In the genomic region with DNA sequence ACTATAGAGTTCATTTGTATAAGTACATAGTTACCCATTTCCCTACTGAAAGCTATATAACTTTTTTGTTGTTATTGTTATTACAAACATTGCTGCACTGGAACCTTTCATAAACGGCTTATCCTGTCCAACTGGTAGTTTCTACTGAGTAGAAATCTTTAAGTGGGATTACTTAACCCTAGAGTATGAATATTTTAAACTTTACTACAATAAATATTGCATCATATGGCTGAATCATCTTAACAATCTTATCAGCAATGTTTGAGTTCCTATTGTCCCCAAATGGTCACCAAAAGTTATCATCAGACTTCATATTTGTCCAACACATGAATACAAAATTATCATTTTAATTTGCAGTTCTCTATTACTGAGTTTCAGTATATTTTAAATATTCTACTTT, we compare ENCODE assay signal across 19 cellular contexts.
"Had no signal": no experiment of that assay in that cellular context is flagged by ENCODE, and none has a peak within 500 bp of the region (broad histone marks: within the 10 kb centered on the region; RNA-seq: fewer than 3 reads in every experiment).

No MANE protein-coding gene starts in this region.

- H3K4me1 Mint-ChIP-seq: activated CD4-positive, alpha-beta T cell treated with anti-CD3 and anti-CD28 coated beads, Interleukin-2, amount 10 ng/mL, durations not matched to agents 24 days and 14 days; brain; stimulated activated effector memory CD8-positive, alpha-beta T cell treated with anti-CD3 and anti-CD28 coated beads, Interleukin-12 subunit alpha, Interleukin-12 subunit beta, amount 100 ng/mL, for 72 hours had no signal

- H3K4me3 ChIP-seq: hepatocyte, thoracic aorta, upper lobe of right lung had no signal

- H3K36me3 ChIP-seq: thoracic aorta, upper lobe of right lung had no signal

- H3K9me3 ChIP-seq: thoracic aorta, upper lobe of right lung had no signal

- DNase-seq: activated CD4-positive, alpha-beta T cell treated with anti-CD3 and anti-CD28 coated beads, Interleukin-2, amount 10 ng/mL, durations not matched to agents 24 days and 14 days; activated CD4-positive, CD25-positive, alpha-beta regulatory T cell; activated CD8-positive, alpha-beta memory T cell treated with anti-CD3 and anti-CD28 coated beads, Interleukin-2, amount 50 U/mL, for 4 hours; activated CD8-positive, alpha-beta T cell treated with anti-CD3 and anti-CD28 coated beads, Interleukin-2, amount 10 ng/mL, durations not matched to agents 7 days and 5 days; activated gamma-delta T cell; activated T-cell treated with anti-CD3 and anti-CD28 coated beads, Interleukin-2, amount 50 U/mL, for 48 hours; effector CD8-positive, alpha-beta T cell; kidney glomerular epithelial cell; left ventricle myocardium superior; mesenchymal stem cell; natural killer cell; posterior cingulate gyrus; retina; upper lobe of right lung had no signal

- H3K27ac ChIP-seq: hepatocyte, thoracic aorta, upper lobe of right lung had no signal

- H3K36me3 Mint-ChIP-seq: stimulated activated effector memory CD8-positive, alpha-beta T cell treated with anti-CD3 and anti-CD28 coated beads, Interleukin-12 subunit alpha, Interleukin-12 subunit beta, amount 100 ng/mL, for 72 hours had no signal

- H3K27me3 Mint-ChIP-seq: activated CD4-positive, alpha-beta T cell treated with anti-CD3 and anti-CD28 coated beads, Interleukin-2, amount 10 ng/mL, durations not matched to agents 24 days and 14 days had no signal

- H3K27ac Mint-ChIP-seq: activated CD4-positive, alpha-beta T cell treated with anti-CD3 and anti-CD28 coated beads, Interleukin-2, amount 10 ng/mL, durations not matched to agents 24 days and 14 days; activated CD8-positive, alpha-beta T cell treated with anti-CD3 and anti-CD28 coated beads, Interleukin-2, amount 10 ng/mL, durations not matched to agents 7 days and 5 days; activated naive CD4-positive, alpha-beta T cell treated with anti-CD3 and anti-CD28 coated beads, Interleukin-2, amount 50 U/mL, for 72 hours; brain; natural killer cell; stimulated activated effector memory CD8-positive, alpha-beta T cell treated with anti-CD3 and anti-CD28 coated beads, Interleukin-12 subunit alpha, Interleukin-12 subunit beta, amount 100 ng/mL, for 72 hours had no signal

- H3K4me3 Mint-ChIP-seq: activated CD4-positive, alpha-beta T cell treated with anti-CD3 and anti-CD28 coated beads, Interleukin-2, amount 10 ng/mL, durations not matched to agents 24 days and 14 days; activated CD8-positive, alpha-beta T cell treated with anti-CD3 and anti-CD28 coated beads, Interleukin-2, amount 10 ng/mL, durations not matched to agents 7 days and 5 days; brain; natural killer cell; stimulated activated effector memory CD8-positive, alpha-beta T cell treated with anti-CD3 and anti-CD28 coated beads, Interleukin-12 subunit alpha, Interleukin-12 subunit beta, amount 100 ng/mL, for 72 hours had no signal

- H3K4me2 ChIP-seq: hepatocyte had no signal

- H3K4me1 ChIP-seq: upper lobe of right lung had no signal

- H2AFZ ChIP-seq: hepatocyte had no signal

- H3K27me3 ChIP-seq: hepatocyte, upper lobe of right lung had no signal
